Comparison of ENCODE assay signal across 9 cellular contexts in the genomic region with DNA sequence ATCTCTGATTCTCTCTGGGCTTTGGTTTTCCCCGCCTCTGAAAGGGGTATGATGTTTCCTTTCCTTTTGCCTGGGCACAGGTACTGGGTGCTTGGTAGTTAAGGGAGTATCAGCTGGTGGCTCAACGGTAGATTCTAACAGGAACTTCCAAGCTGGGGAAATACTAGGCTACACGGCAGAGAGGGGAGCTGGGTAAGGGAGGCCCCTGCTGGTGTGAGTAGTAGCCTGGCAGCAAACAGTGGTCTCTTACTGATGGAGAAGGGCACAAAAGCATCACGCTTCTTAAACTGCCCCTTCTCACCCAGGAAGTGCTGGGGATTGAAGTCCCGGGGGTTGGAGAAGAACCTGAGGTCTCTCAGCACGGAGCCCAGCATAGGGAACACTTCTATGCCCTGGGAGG. TPM values are rescaled to one million over a fixed set of nuclear protein-coding genes. Genes with fewer than 3 reads are reported as not detected.
DNase-seq lines count a peak whose midpoint lies in the region; ATAC-seq and TF ChIP-seq lines count a peak whose summit lies in the region.
"Had no signal": no experiment of that assay in that cellular context is flagged by ENCODE, and none has a peak within 500 bp of the region (broad histone marks: within the 10 kb centered on the region; RNA-seq: fewer than 3 reads in every experiment).

No MANE protein-coding gene starts in this region.

- H3K9me3 ChIP-seq in ES-I3 (ENCODE audit: control insufficient read depth, insufficient read depth, low read length) (no peaks in the 10 kb centered on the region), HUES48 (ENCODE audit: control insufficient read depth, insufficient read depth, low read length) (peaks cover 17% of the 10 kb centered on the region)

- no peaks in the 10 kb centered on the region for H3K36me3 ChIP-seq in ES-I3 (ENCODE audit: insufficient read depth, low read length)
- H3K36me3 ChIP-seq in HUES48 (ENCODE audit: control insufficient read depth, insufficient read depth, low read length) = no peaks in the 10 kb centered on the region

- H3K36me3 Mint-ChIP-seq in WTC11 = peaks cover 19% of the 10 kb centered on the region

- H3K9me3 Mint-ChIP-seq in WTC11 = peaks cover 32% of the 10 kb centered on the region

- POLR2A ChIA-PET in WTC11 (lab: Charles Lee) = no interaction called here

- CTCF ChIA-PET in WTC11 (lab: Charles Lee) = interaction anchor here (1.3 to 1.7 kb wide), 2 partner anchors 24 to 90 kb away, joined by 4 to 6 read pairs; no protein-coding TSS in a partner anchor

- H3K4me3 ChIP-seq in HUES48 (ENCODE audit: low read depth, low read length) = peak overlapping the region; percentile 64

- peaks cover 52% of the 10 kb centered on the region for H3K27me3 Mint-ChIP-seq in WTC11 (ENCODE audit: low read depth)

- no peaks in the 10 kb centered on the region for H3K27me3 ChIP-seq in HUES48 (ENCODE audit: control insufficient read depth, insufficient read depth, low read length)

- H3K4me3 Mint-ChIP-seq in WTC11 = peak overlapping the region; percentile 49

- H3K4me1 ChIP-seq in ES-I3 (ENCODE audit: insufficient read depth, low read length) (no peaks in the 10 kb centered on the region), HUES48 (ENCODE audit: control insufficient read depth, insufficient read depth, low read length) (peaks cover 5% of the 10 kb centered on the region)

- ATAC-seq in WTC11 = peak; percentile 62; the same call in 1 of the 2 replicates
- no peak for ATAC-seq in GM18870 (IDR thresholded peaks at IDR 0.05; ENCODE audit: unreplicated experiment)

- no peak overlapping the region for H3K27ac ChIP-seq in HUES48 (ENCODE audit: low read depth, low read length)

- DNase-seq in WTC11 (ENCODE audit: low spot score) (no peak), kidney tubule cell (ENCODE audit: low spot score) (peak; percentile 6), NCI-H128 (lab: John Stamatoyannopoulos, UW; ENCODE audit: unreplicated experiment) (no peak), DMS 273 (lab: John Stamatoyannopoulos, UW; ENCODE audit: unreplicated experiment) (no peak)

- H3K9ac ChIP-seq in ES-I3 (ENCODE audit: low read depth, low read length) = peak overlapping the region; percentile 34; the same call in 1 of the 2 replicates
- H3K9ac ChIP-seq in HUES48 (ENCODE audit: low read depth, low read length) = no peak overlapping the region

- no peak overlapping the region for H3K27ac Mint-ChIP-seq in WTC11

- peaks cover 10% of the 10 kb centered on the region for H3K4me1 Mint-ChIP-seq in WTC11

- no peak for TF ChIP-seq CTCF in WTC11 (IDR thresholded peaks at IDR 0.05)

TF ChIP-seq in WTC11, 78 proteins besides CTCF, POLR2A, EP300 and RAD21:
- TF ChIP-seq NFE2L1 (CRISPR knock-in tag; IDR thresholded peaks at IDR 0.05) (no peak), FOXJ3 (CRISPR knock-in tag; IDR thresholded peaks at IDR 0.05; ENCODE audit: borderline replicate concordance) (no peak), TEAD1 (CRISPR knock-in tag; IDR thresholded peaks at IDR 0.05) (no peak), FOXP1 (CRISPR knock-in tag; IDR thresholded peaks at IDR 0.05; ENCODE audit: borderline replicate concordance) (no peak), ZNF138 (CRISPR knock-in tag; conservative IDR thresholded peaks at IDR 0.05) (no peak), NR3C1 (CRISPR knock-in tag; conservative IDR thresholded peaks at IDR 0.05; ENCODE audit: low read depth) (no peak), HMGA2 (CRISPR knock-in tag; IDR thresholded peaks at IDR 0.05) (no peak), OVOL2 (CRISPR knock-in tag; IDR thresholded peaks at IDR 0.05; ENCODE audit: borderline replicate concordance) (no peak), JUN (CRISPR knock-in tag; IDR thresholded peaks at IDR 0.05) (no peak), MYBL2 (CRISPR knock-in tag; IDR thresholded peaks at IDR 0.05) (no peak), GRHL2 (CRISPR knock-in tag; IDR thresholded peaks at IDR 0.05; ENCODE audit: insufficient replicate concordance, severe bottlenecking) (no peak), ZNF423 (CRISPR knock-in tag; IDR thresholded peaks at IDR 0.05) (no peak)
- TF ChIP-seq, protein P1, sequence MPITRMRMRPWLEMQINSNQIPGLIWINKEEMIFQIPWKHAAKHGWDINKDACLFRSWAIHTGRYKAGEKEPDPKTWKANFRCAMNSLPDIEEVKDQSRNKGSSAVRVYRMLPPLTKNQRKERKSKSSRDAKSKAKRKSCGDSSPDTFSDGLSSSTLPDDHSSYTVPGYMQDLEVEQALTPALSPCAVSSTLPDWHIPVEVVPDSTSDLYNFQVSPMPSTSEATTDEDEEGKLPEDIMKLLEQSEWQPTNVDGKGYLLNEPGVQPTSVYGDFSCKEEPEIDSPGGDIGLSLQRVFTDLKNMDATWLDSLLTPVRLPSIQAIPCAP (CRISPR knock-in tag; IDR thresholded peaks at IDR 0.05) = no peak
- TF ChIP-seq, protein P2, sequence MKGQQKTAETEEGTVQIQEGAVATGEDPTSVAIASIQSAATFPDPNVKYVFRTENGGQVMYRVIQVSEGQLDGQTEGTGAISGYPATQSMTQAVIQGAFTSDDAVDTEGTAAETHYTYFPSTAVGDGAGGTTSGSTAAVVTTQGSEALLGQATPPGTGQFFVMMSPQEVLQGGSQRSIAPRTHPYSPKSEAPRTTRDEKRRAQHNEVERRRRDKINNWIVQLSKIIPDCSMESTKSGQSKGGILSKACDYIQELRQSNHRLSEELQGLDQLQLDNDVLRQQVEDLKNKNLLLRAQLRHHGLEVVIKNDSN (CRISPR knock-in tag; IDR thresholded peaks at IDR 0.05) = no peak
- TF ChIP-seq, protein P3, sequence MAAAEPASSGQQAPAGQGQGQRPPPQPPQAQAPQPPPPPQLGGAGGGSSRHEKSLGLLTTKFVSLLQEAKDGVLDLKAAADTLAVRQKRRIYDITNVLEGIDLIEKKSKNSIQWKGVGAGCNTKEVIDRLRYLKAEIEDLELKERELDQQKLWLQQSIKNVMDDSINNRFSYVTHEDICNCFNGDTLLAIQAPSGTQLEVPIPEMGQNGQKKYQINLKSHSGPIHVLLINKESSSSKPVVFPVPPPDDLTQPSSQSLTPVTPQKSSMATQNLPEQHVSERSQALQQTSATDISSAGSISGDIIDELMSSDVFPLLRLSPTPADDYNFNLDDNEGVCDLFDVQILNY (CRISPR knock-in tag; IDR thresholded peaks at IDR 0.05) = no peak
- TF ChIP-seq, protein P4, sequence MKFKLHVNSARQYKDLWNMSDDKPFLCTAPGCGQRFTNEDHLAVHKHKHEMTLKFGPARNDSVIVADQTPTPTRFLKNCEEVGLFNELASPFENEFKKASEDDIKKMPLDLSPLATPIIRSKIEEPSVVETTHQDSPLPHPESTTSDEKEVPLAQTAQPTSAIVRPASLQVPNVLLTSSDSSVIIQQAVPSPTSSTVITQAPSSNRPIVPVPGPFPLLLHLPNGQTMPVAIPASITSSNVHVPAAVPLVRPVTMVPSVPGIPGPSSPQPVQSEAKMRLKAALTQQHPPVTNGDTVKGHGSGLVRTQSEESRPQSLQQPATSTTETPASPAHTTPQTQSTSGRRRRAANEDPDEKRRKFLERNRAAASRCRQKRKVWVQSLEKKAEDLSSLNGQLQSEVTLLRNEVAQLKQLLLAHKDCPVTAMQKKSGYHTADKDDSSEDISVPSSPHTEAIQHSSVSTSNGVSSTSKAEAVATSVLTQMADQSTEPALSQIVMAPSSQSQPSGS (CRISPR knock-in tag; IDR thresholded peaks at IDR 0.05; ENCODE audit: borderline replicate concordance, low read depth) = no peak
- TF ChIP-seq, protein P5, sequence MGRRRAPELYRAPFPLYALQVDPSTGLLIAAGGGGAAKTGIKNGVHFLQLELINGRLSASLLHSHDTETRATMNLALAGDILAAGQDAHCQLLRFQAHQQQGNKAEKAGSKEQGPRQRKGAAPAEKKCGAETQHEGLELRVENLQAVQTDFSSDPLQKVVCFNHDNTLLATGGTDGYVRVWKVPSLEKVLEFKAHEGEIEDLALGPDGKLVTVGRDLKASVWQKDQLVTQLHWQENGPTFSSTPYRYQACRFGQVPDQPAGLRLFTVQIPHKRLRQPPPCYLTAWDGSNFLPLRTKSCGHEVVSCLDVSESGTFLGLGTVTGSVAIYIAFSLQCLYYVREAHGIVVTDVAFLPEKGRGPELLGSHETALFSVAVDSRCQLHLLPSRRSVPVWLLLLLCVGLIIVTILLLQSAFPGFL (CRISPR knock-in tag; IDR thresholded peaks at IDR 0.05; ENCODE audit: borderline replicate concordance) = no peak
- TF ChIP-seq, protein P6, sequence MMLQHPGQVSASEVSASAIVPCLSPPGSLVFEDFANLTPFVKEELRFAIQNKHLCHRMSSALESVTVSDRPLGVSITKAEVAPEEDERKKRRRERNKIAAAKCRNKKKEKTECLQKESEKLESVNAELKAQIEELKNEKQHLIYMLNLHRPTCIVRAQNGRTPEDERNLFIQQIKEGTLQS (CRISPR knock-in tag; conservative IDR thresholded peaks at IDR 0.05) = no peak
- TF ChIP-seq, protein P7, sequence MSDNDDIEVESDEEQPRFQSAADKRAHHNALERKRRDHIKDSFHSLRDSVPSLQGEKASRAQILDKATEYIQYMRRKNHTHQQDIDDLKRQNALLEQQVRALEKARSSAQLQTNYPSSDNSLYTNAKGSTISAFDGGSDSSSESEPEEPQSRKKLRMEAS (CRISPR knock-in tag; IDR thresholded peaks at IDR 0.05) = no peak

RNA-seq across cellular contexts. Expression of a gene that starts 26.9 kb away (rescaled TPM):
- total RNA-seq in WTC11 (2021) = 0.21 TPM in 1 of 3 replicates, not detected in the others
- total RNA-seq: G401, MCF 10A had no signal

RNA-seq across cellular contexts. Expression of a gene that starts 58.7 kb away (rescaled TPM):
- 0.25 to 0.80 TPM (median 0.28 TPM) in 3 replicates for total RNA-seq in WTC11 (2021)
- total RNA-seq: G401, MCF 10A had no signal
